In the genomic region with DNA sequence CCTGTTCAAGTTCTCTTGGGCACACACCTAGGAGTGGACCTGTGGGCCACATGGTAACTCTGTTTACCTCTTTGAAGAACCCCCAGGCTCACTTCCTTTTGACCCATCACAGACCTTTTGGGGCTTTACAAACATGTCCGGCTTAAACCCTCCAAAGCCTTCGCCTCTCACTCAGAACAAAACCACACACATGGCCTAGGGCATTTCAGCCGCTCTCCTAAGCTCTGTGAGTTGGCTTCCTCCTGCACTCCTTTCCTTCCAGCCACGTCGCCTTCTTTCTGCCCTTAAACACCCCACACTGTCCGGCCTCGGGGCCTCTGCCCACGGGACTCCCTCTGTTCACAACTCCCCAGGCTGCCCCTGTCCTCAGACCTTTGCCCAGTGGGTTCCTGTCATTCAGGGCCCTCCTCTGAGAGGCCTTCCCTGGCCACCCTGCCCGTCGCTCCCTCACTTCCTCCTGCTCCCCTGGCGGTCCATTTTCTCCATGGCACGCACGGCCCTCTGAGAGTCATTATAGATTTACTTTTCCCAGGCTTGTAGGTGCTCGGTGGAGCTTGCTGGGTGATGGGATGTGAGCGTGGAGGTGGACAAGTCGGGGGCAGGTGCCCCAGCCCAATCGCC, we compare ENCODE assay signal across 1 cellular context.
TF ChIP-seq lines count a peak whose summit lies in the region.

No MANE protein-coding gene starts in this region.

TF ChIP-seq in HepG2, 621 proteins besides CTCF, POLR2A, EP300 and RAD21:
- TF ChIP-seq CENPX (CRISPR knock-in tag; IDR thresholded peaks at IDR 0.05) (no peak), ARNT (IDR thresholded peaks at IDR 0.05) (no peak), ZNF3 (CRISPR knock-in tag; IDR thresholded peaks at IDR 0.05) (no peak)
- TF ChIP-seq, protein P1, sequence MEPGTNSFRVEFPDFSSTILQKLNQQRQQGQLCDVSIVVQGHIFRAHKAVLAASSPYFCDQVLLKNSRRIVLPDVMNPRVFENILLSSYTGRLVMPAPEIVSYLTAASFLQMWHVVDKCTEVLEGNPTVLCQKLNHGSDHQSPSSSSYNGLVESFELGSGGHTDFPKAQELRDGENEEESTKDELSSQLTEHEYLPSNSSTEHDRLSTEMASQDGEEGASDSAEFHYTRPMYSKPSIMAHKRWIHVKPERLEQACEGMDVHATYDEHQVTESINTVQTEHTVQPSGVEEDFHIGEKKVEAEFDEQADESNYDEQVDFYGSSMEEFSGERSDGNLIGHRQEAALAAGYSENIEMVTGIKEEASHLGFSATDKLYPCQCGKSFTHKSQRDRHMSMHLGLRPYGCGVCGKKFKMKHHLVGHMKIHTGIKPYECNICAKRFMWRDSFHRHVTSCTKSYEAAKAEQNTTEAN (CRISPR knock-in tag; conservative IDR thresholded peaks at IDR 0.05): no peak
- TF ChIP-seq, protein P2, sequence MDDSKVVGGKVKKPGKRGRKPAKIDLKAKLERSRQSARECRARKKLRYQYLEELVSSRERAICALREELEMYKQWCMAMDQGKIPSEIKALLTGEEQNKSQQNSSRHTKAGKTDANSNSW (CRISPR knock-in tag; IDR thresholded peaks at IDR 0.05; ENCODE audit: borderline replicate concordance): no peak
- TF ChIP-seq, protein P3, sequence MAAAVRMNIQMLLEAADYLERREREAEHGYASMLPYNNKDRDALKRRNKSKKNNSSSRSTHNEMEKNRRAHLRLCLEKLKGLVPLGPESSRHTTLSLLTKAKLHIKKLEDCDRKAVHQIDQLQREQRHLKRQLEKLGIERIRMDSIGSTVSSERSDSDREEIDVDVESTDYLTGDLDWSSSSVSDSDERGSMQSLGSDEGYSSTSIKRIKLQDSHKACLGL (CRISPR knock-in tag; IDR thresholded peaks at IDR 0.05): no peak
